7 cellular contexts compared by ENCODE assay signal in the genomic region with DNA sequence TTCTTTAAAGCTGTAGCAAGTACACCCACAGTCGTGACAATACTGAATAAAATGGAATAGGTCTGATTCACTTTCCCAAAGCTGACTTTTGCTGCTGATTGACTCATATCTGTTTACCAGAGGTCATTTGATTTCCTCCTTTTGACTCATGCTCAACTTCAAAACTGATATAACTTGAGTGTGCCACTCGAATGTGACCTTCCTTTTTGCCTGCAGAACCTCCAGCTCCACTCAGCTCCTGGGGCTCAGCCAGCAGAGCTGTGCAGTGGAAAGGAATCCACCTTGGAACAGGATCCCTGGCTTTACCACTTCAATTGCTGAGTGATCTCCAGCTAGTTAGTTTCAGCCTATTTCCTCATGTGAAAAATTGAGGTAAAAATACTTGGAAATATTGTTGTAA.
DNase-seq lines count a peak whose midpoint lies in the region; ATAC-seq and TF ChIP-seq lines count a peak whose summit lies in the region.

No MANE protein-coding gene starts in this region.

- no peak overlapping the region for H3K9ac ChIP-seq in Karpas-422 (ENCODE audit: low read length)

- no peak overlapping the region for H3K4me3 ChIP-seq in gastroesophageal sphincter
- no peak overlapping the region for H3K4me3 ChIP-seq in Karpas-422 (ENCODE audit: low read length)

- H3K4me1 Mint-ChIP-seq in glutamatergic neuron (ENCODE audit: low read depth, unreplicated experiment): peaks cover 4% of the 10 kb centered on the region

- H3K27me3 Mint-ChIP-seq in glutamatergic neuron (ENCODE audit: unreplicated experiment): no peaks in the 10 kb centered on the region

- ATAC-seq in GM18508 (IDR thresholded peaks at IDR 0.05; ENCODE audit: insufficient read depth, unreplicated experiment): peak; percentile 75
- peak; percentile 51 for ATAC-seq in gastroesophageal sphincter

- H3K9me3 ChIP-seq in gastroesophageal sphincter (no peaks in the 10 kb centered on the region), Karpas-422 (ENCODE audit: low read length) (no peaks in the 10 kb centered on the region)

- H3K27ac Mint-ChIP-seq in glutamatergic neuron (ENCODE audit: unreplicated experiment): no peak overlapping the region

- H3K9me3 Mint-ChIP-seq in glutamatergic neuron (ENCODE audit: unreplicated experiment): no peaks in the 10 kb centered on the region

- H3K36me3 Mint-ChIP-seq in glutamatergic neuron (ENCODE audit: unreplicated experiment): no peaks in the 10 kb centered on the region

- no peak for TF ChIP-seq POLR2A in gastroesophageal sphincter (IDR thresholded peaks at IDR 0.05)

- H3K4me2 ChIP-seq in Karpas-422 (ENCODE audit: low read depth, low read length, poor library complexity, severe bottlenecking): no peak overlapping the region

- no peaks in the 10 kb centered on the region for H3K36me3 ChIP-seq in gastroesophageal sphincter
- no peaks in the 10 kb centered on the region for H3K36me3 ChIP-seq in Karpas-422 (ENCODE audit: insufficient read depth, low read length)

- TF ChIP-seq EP300 in gastroesophageal sphincter (IDR thresholded peaks at IDR 0.05): no peak

- H3K9me2 ChIP-seq in Karpas-422 (replicated peaks; ENCODE audit: insufficient read depth, low read length): no peaks in the 10 kb centered on the region

- H3K4me1 ChIP-seq in gastroesophageal sphincter (peaks cover 0 to 8% (median 0%) of the 10 kb centered on the region in 3 donors), Karpas-422 (ENCODE audit: low read length) (peaks cover 3% of the 10 kb centered on the region; the same call in 1 of the 2 replicates)

- DNase-seq in H4 (ENCODE audit: low spot score) (peak; percentile 21), NCI-H460 (ENCODE audit: extremely low read depth, low read depth) (peak; percentile 26), Karpas-422 (no peak), glutamatergic neuron (no peak)
- no peak for DNase-seq in stimulated activated naive CD4-positive, alpha-beta T cell (lab: John Stamatoyannopoulos, UW)

- H2AFZ ChIP-seq in Karpas-422 (ENCODE audit: low read length): no peak overlapping the region

- TF ChIP-seq CTCF in gastroesophageal sphincter (IDR thresholded peaks at IDR 0.05) (no peak), glutamatergic neuron (IDR thresholded peaks at IDR 0.05; ENCODE audit: partially characterized antibody, unreplicated experiment) (no peak)

- H3K27ac ChIP-seq in gastroesophageal sphincter (no peak overlapping the region), Karpas-422 (ENCODE audit: low read length) (no peak overlapping the region)

- no peaks in the 10 kb centered on the region for H3K27me3 ChIP-seq in gastroesophageal sphincter
- no peaks in the 10 kb centered on the region for H3K27me3 ChIP-seq in Karpas-422 (ENCODE audit: low read length)

- no peaks in the 10 kb centered on the region for H4K20me1 ChIP-seq in Karpas-422 (ENCODE audit: insufficient read depth, low read depth, low read length)

- no peak overlapping the region for H3K4me3 Mint-ChIP-seq in glutamatergic neuron (ENCODE audit: unreplicated experiment)

- 43 to 44% methylated on average over 2 of the region's 2 CpGs for WGBS in gastroesophageal sphincter (ENCODE audit: low coverage in 1 of 2), 2 donors

- H3K79me2 ChIP-seq in Karpas-422 (ENCODE audit: low read length): no peaks in the 10 kb centered on the region

Comparison
In these comparisons a context has a peak if more than half of its experiments do, and no peak if none do; other contexts are left out.
1. DNase-seq: peak in H4 (single experiment) and NCI-H460 (single experiment); none in Karpas-422 (single experiment), glutamatergic neuron (single experiment) and stimulated activated naive CD4-positive, alpha-beta T cell (0 of 6).